ENCODE assay signal across 12 cellular contexts in genomic region chr12:49279706-49280159, GRCh38. TPM values are rescaled to one million over a fixed set of nuclear protein-coding genes. Genes with fewer than 3 reads are reported as not detected.
DNase-seq lines count a peak whose midpoint lies in the region; ATAC-seq and TF ChIP-seq lines count a peak whose summit lies in the region.
"Had no signal": no experiment of that assay in that cellular context is flagged by ENCODE, and none has a peak within 500 bp of the region (broad histone marks: within the 10 kb centered on the region; RNA-seq: fewer than 3 reads in every experiment).

No MANE protein-coding gene starts in this region.

- H3K27ac ChIP-seq in iPS-20b (ENCODE audit: low read length) (no peak overlapping the region), osteoblast (ENCODE audit: low read depth, low read length) (no peak overlapping the region)
- H3K27ac ChIP-seq: parathyroid adenoma had no signal

- no peak overlapping the region for H2AFZ ChIP-seq in osteoblast (ENCODE audit: low read length)
- H2AFZ ChIP-seq: parathyroid adenoma had no signal

- H3K4me1 ChIP-seq in iPS-20b (ENCODE audit: insufficient read depth, low read length) (peaks cover 7% of the 10 kb centered on the region), osteoblast (ENCODE audit: insufficient read depth, low read length) (no peaks in the 10 kb centered on the region)
- H3K4me1 ChIP-seq: parathyroid adenoma had no signal

- ATAC-seq in GM21526 (IDR thresholded peaks at IDR 0.05; ENCODE audit: low FRiP score, unreplicated experiment): no peak

- TF ChIP-seq CTCF in osteoblast (IDR thresholded peaks at IDR 0.05; ENCODE audit: extremely low read depth, low read depth, low read length): no peak

- no peaks in the 10 kb centered on the region for H3K27me3 ChIP-seq in iPS-20b (ENCODE audit: insufficient read depth, low read length)
- H3K27me3 ChIP-seq in osteoblast (ENCODE audit: insufficient read depth, low read length): no peaks in the 10 kb centered on the region

- H3K79me2 ChIP-seq in osteoblast (ENCODE audit: insufficient read depth, low read length): no peaks in the 10 kb centered on the region
- H3K79me2 ChIP-seq: parathyroid adenoma had no signal

- H3K4me2 ChIP-seq in osteoblast (ENCODE audit: insufficient read depth, low read length): no peak overlapping the region

- peaks cover 5% of the 10 kb centered on the region for H4K20me1 ChIP-seq in osteoblast (ENCODE audit: insufficient read depth, low read length)

- no peak overlapping the region for H3K4me3 ChIP-seq in iPS-20b (ENCODE audit: low read length)
- H3K4me3 ChIP-seq in osteoblast (ENCODE audit: insufficient read depth, low read length): no peak overlapping the region

- H3K9ac ChIP-seq in iPS-20b (ENCODE audit: low read depth, low read length): peak overlapping the region; percentile 3; the same call in 1 of the 2 replicates
- H3K9ac ChIP-seq: parathyroid adenoma had no signal

- no peaks in the 10 kb centered on the region for H3K36me3 ChIP-seq in iPS-20b (ENCODE audit: insufficient read depth, low read depth, low read length)
- H3K36me3 ChIP-seq in osteoblast (ENCODE audit: insufficient read depth, low read length): no peaks in the 10 kb centered on the region

- H3K9me3 ChIP-seq in iPS-20b (ENCODE audit: insufficient read depth, low read depth, low read length): no peaks in the 10 kb centered on the region
- no peaks in the 10 kb centered on the region for H3K9me3 ChIP-seq in osteoblast (ENCODE audit: low read depth, low read length)

- DNase-seq in NCI-H748 (lab: John Stamatoyannopoulos, UW; ENCODE audit: unreplicated experiment) (peak; percentile 16), NCI-H748 treated with DMSO at 0.1 percent for 48 hours (lab: John Stamatoyannopoulos, UW) (no peak), NOMO-1 treated with DMSO at 0.1 percent for 48 hours (lab: John Stamatoyannopoulos, UW; ENCODE audit: unreplicated experiment) (peak; percentile 51), superior temporal gyrus (ENCODE audit: extremely low spot score) (peak; percentile 30), T-helper 1 cell (no peak), osteoblast (ENCODE audit: insufficient read length, low spot score, missing footprints) (no peak)
- DNase-seq: GOT3, kidney glomerular epithelial cell had no signal

RNA-seq across cellular contexts. Expression of gene TUBA1C, which starts 14.9 kb away (rescaled TPM):
- total RNA-seq in osteoblast: 307 and 321 TPM in 2 replicates

RNA-seq across cellular contexts. Expression of gene PRPH, which starts 15.2 kb away (rescaled TPM):
- total RNA-seq in osteoblast: under 0.01 TPM in 1 of 2 replicates, not detected in the other

RNA-seq across cellular contexts. Expression of gene TROAP, which starts 43.3 kb away (rescaled TPM):
- total RNA-seq in osteoblast: 2.5 and 3.5 TPM in 2 replicates

RNA-seq across cellular contexts. Expression of gene C1QL4, which starts 57.3 kb away (rescaled TPM):
- total RNA-seq in osteoblast: 0.36 TPM in 1 of 2 replicates, not detected in the other
- total RNA-seq: ureter had no signal

Comparison
In these comparisons a context has a peak if more than half of its experiments do, and no peak if none do; other contexts are left out.
1. DNase-seq: peak in NCI-H748 (single experiment), NOMO-1 treated with DMSO at 0.1 percent for 48 hours (single experiment) and superior temporal gyrus (single experiment); none in NCI-H748 treated with DMSO at 0.1 percent for 48 hours (single experiment), T-helper 1 cell (0 of 5) and osteoblast (single experiment).